In the genomic region with DNA sequence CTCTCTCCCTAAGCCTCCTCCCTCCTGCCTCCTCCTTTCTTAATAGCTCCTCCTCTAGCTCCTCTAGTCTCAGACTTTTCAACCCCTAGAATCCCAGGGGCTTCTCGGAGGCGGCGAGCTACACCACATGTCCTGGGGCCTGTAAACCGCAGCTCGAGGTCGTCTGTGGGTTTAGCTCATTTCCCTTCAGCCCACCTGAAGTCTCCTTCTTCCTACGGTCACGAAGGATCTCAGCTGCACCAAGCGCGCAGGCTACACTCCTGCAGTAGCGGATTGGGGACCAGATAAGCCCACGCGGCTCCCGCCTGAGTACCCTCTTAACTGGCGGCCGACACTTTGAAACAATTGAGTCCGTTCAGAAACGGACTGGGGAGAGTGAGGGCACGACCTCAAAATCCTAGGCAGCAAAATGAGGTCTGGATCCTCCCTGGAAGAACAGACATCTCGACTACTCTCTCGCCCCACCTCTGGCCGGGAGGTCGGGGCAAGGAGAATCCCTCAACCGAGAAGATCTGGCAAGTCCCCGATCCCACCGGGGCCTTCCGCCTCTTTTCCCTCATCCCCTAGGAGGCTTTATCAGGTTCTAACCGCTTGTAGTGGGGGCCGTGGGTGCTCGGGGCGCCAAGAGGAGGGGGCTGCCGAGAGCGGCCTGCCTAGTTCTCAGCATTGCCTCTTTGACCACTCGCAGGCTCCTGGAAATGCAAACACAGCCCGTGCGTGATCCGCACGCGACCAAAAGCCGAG, we compare ENCODE assay signal across 12 cellular contexts. TPM values are rescaled to one million over a fixed set of nuclear protein-coding genes. Genes with fewer than 3 reads are reported as not detected.
A peak's percentile ranks its signal among the peaks of the same experiment; 100 is the strongest.
DNase-seq lines count a peak whose midpoint lies in the region; ATAC-seq and TF ChIP-seq lines count a peak whose summit lies in the region.
"Had no signal": no experiment of that assay in that cellular context is flagged by ENCODE, and none has a peak within 500 bp of the region (broad histone marks: within the 10 kb centered on the region; RNA-seq: fewer than 3 reads in every experiment).

No MANE protein-coding gene starts in this region.

- H3K27me3 ChIP-seq in NT2/D1 (ENCODE audit: insufficient read depth, insufficient read length): peaks cover 69% of the 10 kb centered on the region
- peaks cover 90% of the 10 kb centered on the region for H3K27me3 ChIP-seq in hepatocyte
- no peaks in the 10 kb centered on the region for H3K27me3 ChIP-seq in Karpas-422 (ENCODE audit: low read length)

- peak; percentile 34 for DNase-seq in GM20000 (ENCODE audit: low spot score)
- no peak for DNase-seq in NT2/D1 (ENCODE audit: low read depth, low spot score)
- DNase-seq in hepatocyte (ENCODE audit: low spot score): no peak
- no peak for DNase-seq in progenitor cell of endocrine pancreas (ENCODE audit: low spot score, unreplicated experiment)
- no peak for DNase-seq in NCI-H2081 (lab: John Stamatoyannopoulos, UW)
- no peak for DNase-seq in Karpas-422
- DNase-seq in CD14-positive monocyte (ENCODE audit: low spot score): no peak
- DNase-seq: activated effector memory CD4-positive, alpha-beta T cell treated with Interleukin-2 at 50 U/mL for 16 hours; NCI-H510A; SIG-M5 had no signal

- H4K20me1 ChIP-seq in hepatocyte (ENCODE audit: insufficient read depth, poor library complexity, severe bottlenecking) (no peaks in the 10 kb centered on the region), Karpas-422 (ENCODE audit: insufficient read depth, low read depth, low read length) (no peaks in the 10 kb centered on the region)

- intact Hi-C loops in CD14-positive monocyte (cut with micrococcal nuclease): no loop called here

- H3K4me1 Mint-ChIP-seq in progenitor cell of endocrine pancreas (ENCODE audit: low read depth): peaks cover 17% of the 10 kb centered on the region
- peaks cover 3% of the 10 kb centered on the region for H3K4me1 Mint-ChIP-seq in CD14-positive monocyte

- H3K9me2 ChIP-seq in hepatocyte (replicated peaks; ENCODE audit: insufficient read depth) (no peaks in the 10 kb centered on the region), Karpas-422 (replicated peaks; ENCODE audit: insufficient read depth, low read length) (no peaks in the 10 kb centered on the region)

- no peak overlapping the region for H3K27ac ChIP-seq in hepatocyte
- H3K27ac ChIP-seq in Karpas-422 (ENCODE audit: low read length): no peak overlapping the region

- peak overlapping the region; percentile 54 for H3K4me3 ChIP-seq in NT2/D1 (ENCODE audit: insufficient read length, low read depth)
- peak overlapping the region; percentile 20 for H3K4me3 ChIP-seq in hepatocyte
- no peak overlapping the region for H3K4me3 ChIP-seq in Karpas-422 (ENCODE audit: low read length)

- H3K4me1 ChIP-seq in NT2/D1 (ENCODE audit: insufficient read depth, insufficient read length) (peaks cover 3% of the 10 kb centered on the region), hepatocyte (ENCODE audit: insufficient read depth) (peaks cover 17% of the 10 kb centered on the region), Karpas-422 (ENCODE audit: low read length) (no peaks in the 10 kb centered on the region)

- peaks cover 85% of the 10 kb centered on the region for H3K27me3 Mint-ChIP-seq in progenitor cell of endocrine pancreas
- peaks cover 75 to 89% (median 76%) of the 10 kb centered on the region in 3 donors for H3K27me3 Mint-ChIP-seq in CD14-positive monocyte (ENCODE audit: low read depth in 3 of 3)

- no peak for ATAC-seq in GM21786 (IDR thresholded peaks at IDR 0.05; ENCODE audit: unreplicated experiment)

- H3K4me2 ChIP-seq in hepatocyte: peak overlapping the region; percentile 92
- no peak overlapping the region for H3K4me2 ChIP-seq in Karpas-422 (ENCODE audit: low read depth, low read length, poor library complexity, severe bottlenecking)

- H2AFZ ChIP-seq in hepatocyte (peak overlapping the region; percentile 60), Karpas-422 (ENCODE audit: low read length) (no peak overlapping the region)

- WGBS in hepatocyte (ENCODE audit: low lambda C conversion rate, missing lambda C conversion rate): 2% methylated on average over 37 of the region's 40 CpGs

- H3K9ac ChIP-seq in NT2/D1 (ENCODE audit: insufficient read length, low read depth): peak overlapping the region; percentile 61
- H3K9ac ChIP-seq in Karpas-422 (ENCODE audit: low read length): no peak overlapping the region

- H3K36me3 ChIP-seq in NT2/D1 (ENCODE audit: insufficient read depth, insufficient read length, low read length) (no peaks in the 10 kb centered on the region), hepatocyte (replicated peaks; ENCODE audit: insufficient read depth, low read depth) (no peaks in the 10 kb centered on the region), Karpas-422 (ENCODE audit: insufficient read depth, low read length) (no peaks in the 10 kb centered on the region)

- H3K4me3 Mint-ChIP-seq in progenitor cell of endocrine pancreas (ENCODE audit: low read depth): peak overlapping the region; percentile 71
- H3K4me3 Mint-ChIP-seq in CD14-positive monocyte: peak overlapping the region in 1 of 2 donors; percentile 76

- no peaks in the 10 kb centered on the region for H3K79me2 ChIP-seq in hepatocyte
- no peaks in the 10 kb centered on the region for H3K79me2 ChIP-seq in Karpas-422 (ENCODE audit: low read length)

- H3K36me3 Mint-ChIP-seq in progenitor cell of endocrine pancreas (ENCODE audit: insufficient read depth) (no peaks in the 10 kb centered on the region), CD14-positive monocyte (no peaks in the 10 kb centered on the region)

- H3K9me3 Mint-ChIP-seq in progenitor cell of endocrine pancreas (ENCODE audit: low read depth) (no peaks in the 10 kb centered on the region), CD14-positive monocyte (peaks cover 0 to 11% (median 4%) of the 10 kb centered on the region in 7 donors)

- H3K9me3 ChIP-seq in NT2/D1 (ENCODE audit: insufficient read depth, low read length) (no peaks in the 10 kb centered on the region), hepatocyte (ENCODE audit: low read depth) (no peaks in the 10 kb centered on the region), Karpas-422 (ENCODE audit: low read length) (no peaks in the 10 kb centered on the region)

- H3K27ac Mint-ChIP-seq in progenitor cell of endocrine pancreas (peak overlapping the region; percentile 69), CD14-positive monocyte (peak overlapping the region in 1 of 7 donors; percentile 49)

- TF ChIP-seq CTCF in GM20000 (IDR thresholded peaks at IDR 0.05; ENCODE audit: extremely low read depth, missing control alignments) (no peak), hepatocyte (IDR thresholded peaks at IDR 0.05; ENCODE audit: poor library complexity) (no peak), progenitor cell of endocrine pancreas (IDR thresholded peaks at IDR 0.05; ENCODE audit: unreplicated experiment) (no peak), CD14-positive monocyte (IDR thresholded peaks at IDR 0.05) (no peak)

RNA-seq across cellular contexts. Expression of gene SORCS3, which starts 1.3 kb away (rescaled TPM):
- total RNA-seq in hepatocyte (0.80 and 1.2 TPM in 2 replicates), progenitor cell of endocrine pancreas (0.24 and 0.31 TPM in 2 replicates)
- polyA plus RNA-seq in hepatocyte (0.59 TPM in 1 of 2 replicates, not detected in the other), CD14-positive monocyte (not detected)
- total RNA-seq in Karpas-422 (2014; rRNA removed; shearing (Covaris generic); ENCODE audit: low replicate concordance): not detected in 2 replicates
- total RNA-seq: chondrocyte had no signal
